ENCODE assay signal across 18 cellular contexts in genomic region chr3:179156775-179157174, GRCh38.
"Had no signal": no experiment of that assay in that cellular context is flagged by ENCODE, and none has a peak within 500 bp of the region (broad histone marks: within the 10 kb centered on the region; RNA-seq: fewer than 3 reads in every experiment).

No MANE protein-coding gene starts in this region.

- H3K27me3 ChIP-seq: ovary, tibial artery had no signal

- DNase-seq: activated CD4-positive, alpha-beta T cell treated with anti-CD3 and anti-CD28 coated beads for 4 hours; activated CD4-positive, alpha-beta T cell treated with anti-CD3 and anti-CD28 coated beads, Interleukin-2, amount 50 U/mL, for 48 hours; activated CD4-positive, CD25-positive, alpha-beta regulatory T cell; activated CD8-positive, alpha-beta memory T cell treated with anti-CD3 and anti-CD28 coated beads, Interleukin-2, amount 50 U/mL, for 48 hours; activated naive CD4-positive, alpha-beta T cell; activated naive CD8-positive, alpha-beta T cell treated with anti-CD3 and anti-CD28 coated beads, Interleukin-2, amount 10 ng/mL, durations not matched to agents 7 days and 5 days; activated T-cell treated with anti-CD3 and anti-CD28 coated beads, Interleukin-2, amount 50 U/mL, for 4 hours; amniotic stem cell; cerebellar nuclear complex; foreskin fibroblast; left ventricle myocardium inferior; midbrain; natural killer cell; ovary; right cardiac atrium; stimulated activated CD4-positive, alpha-beta T cell treated with anti-CD3 and anti-CD28 coated beads, Interleukin-2, amount 100 ng/mL, for 24 hours; stimulated activated naive CD8-positive, alpha-beta T cell treated with anti-CD3 and anti-CD28 coated beads, Interleukin-15, amount 100 ng/mL, for 72 hours; tibial artery had no signal

- H3K9me3 ChIP-seq: left ventricle myocardium inferior, ovary, tibial artery had no signal

- H3K36me3 ChIP-seq: left ventricle myocardium inferior, ovary, tibial artery had no signal

- H3K4me3 ChIP-seq: left ventricle myocardium inferior, ovary, tibial artery had no signal
